Comparison of ENCODE assay signal across 21 cellular contexts in genomic region chr2:226581004-226581403, GRCh38.
DNase-seq lines count a peak whose midpoint lies in the region; ATAC-seq, FAIRE-seq and TF ChIP-seq lines count a peak whose summit lies in the region.
"Had no signal": no experiment of that assay in that cellular context is flagged by ENCODE, and none has a peak within 500 bp of the region (broad histone marks: within the 10 kb centered on the region; RNA-seq: fewer than 3 reads in every experiment).

No MANE protein-coding gene starts in this region.

- H3K27me3 ChIP-seq in SJCRH30 (no peaks in the 10 kb centered on the region), small intestine (ENCODE audit: control insufficient read depth in 2 of 2, insufficient read depth in 2 of 2, low read length in 2 of 2) (peaks cover 0 to 2% of the 10 kb centered on the region in 2 donors)
- H3K27me3 ChIP-seq: ovary had no signal

- intact Hi-C loops in left colon (cut with DNase I, micrococcal nuclease) = no loop called here
- intact Hi-C loops in activated CD8-positive, alpha-beta T cell treated with anti-CD3 and anti-CD28 coated beads for 36 hours (cut with micrococcal nuclease) = no loop called here

- peaks cover 25% of the 10 kb centered on the region for H3K36me3 Mint-ChIP-seq in HFFc6 (ENCODE audit: low read depth)
- no peaks in the 10 kb centered on the region for H3K36me3 Mint-ChIP-seq in activated CD8-positive, alpha-beta T cell treated with anti-CD3 and anti-CD28 coated beads for 36 hours (ENCODE audit: low read depth)
- H3K36me3 Mint-ChIP-seq in natural killer cell treated with Interleukin-12 subunit alpha and Interleukin-12 subunit beta and Interleukin-15 and Interleukin-18, amount 100 ng/mL, for 72 hours = no peaks in the 10 kb centered on the region

- H3K4me3 ChIP-seq in SJCRH30 = no peak overlapping the region
- no peak overlapping the region for H3K4me3 ChIP-seq in small intestine (ENCODE audit: low read depth in 1 of 2, low read length in 2 of 2)
- H3K4me3 ChIP-seq: ovary had no signal

- H3K4me3 Mint-ChIP-seq in HFFc6 = 0 out of 2 replicates have a peak overlapping the region, but pooled peaks have one; percentile 12
- no peak overlapping the region for H3K4me3 Mint-ChIP-seq in activated CD8-positive, alpha-beta T cell treated with anti-CD3 and anti-CD28 coated beads for 36 hours
- H3K4me3 Mint-ChIP-seq in natural killer cell treated with Interleukin-12 subunit alpha and Interleukin-12 subunit beta and Interleukin-15 and Interleukin-18, amount 100 ng/mL, for 72 hours = no peak overlapping the region
- H3K4me3 Mint-ChIP-seq: CD4-positive, alpha-beta T cell; dendritic cell treated with granulocyte-macrophage colony-stimulating factor and Interleukin-4, amounts not matched to agents 40 ng/mL and 50 ng/mL, for 4 days; nephron had no signal

- CTCF ChIA-PET in activated CD8-positive, alpha-beta T cell treated with anti-CD3 and anti-CD28 coated beads for 36 hours (lab: Charles Lee) = no interaction called here

- no peaks in the 10 kb centered on the region for H3K9me3 ChIP-seq in SJCRH30 (replicated peaks)
- H3K9me3 ChIP-seq in small intestine (ENCODE audit: control insufficient read depth, low read depth) = no peaks in the 10 kb centered on the region
- H3K9me3 ChIP-seq: ovary had no signal

- H3K27me3 Mint-ChIP-seq in HFFc6 (ENCODE audit: insufficient read depth) = no peaks in the 10 kb centered on the region
- H3K27me3 Mint-ChIP-seq in activated CD8-positive, alpha-beta T cell treated with anti-CD3 and anti-CD28 coated beads for 36 hours = peaks cover 28% of the 10 kb centered on the region
- H3K27me3 Mint-ChIP-seq in natural killer cell treated with Interleukin-12 subunit alpha and Interleukin-12 subunit beta and Interleukin-15 and Interleukin-18, amount 100 ng/mL, for 72 hours = peaks cover 0 to 12% of the 10 kb centered on the region in 2 donors
- H3K27me3 Mint-ChIP-seq: dendritic cell treated with granulocyte-macrophage colony-stimulating factor and Interleukin-4, amounts not matched to agents 40 ng/mL and 50 ng/mL, for 4 days had no signal

- POLR2A ChIA-PET in activated CD8-positive, alpha-beta T cell treated with anti-CD3 and anti-CD28 coated beads for 36 hours (lab: Charles Lee) = interaction anchor here (1.0 kb wide), 1 partner anchor 157 kb away, joined by 3 read pairs; no protein-coding TSS in a partner anchor

- peak; percentile 58 for ATAC-seq in left colon
- no peak for ATAC-seq in activated CD8-positive, alpha-beta T cell treated with anti-CD3 and anti-CD28 coated beads for 36 hours
- no peak for ATAC-seq in natural killer cell treated with Interleukin-12 subunit alpha and Interleukin-12 subunit beta and Interleukin-15 and Interleukin-18, amount 100 ng/mL, for 72 hours
- ATAC-seq: stimulated activated naive CD8-positive, alpha-beta T cell treated with anti-CD3 and anti-CD28 coated beads, Interleukin-15, Interleukin-2, amounts not matched to agents 100 U/mL and 50 U/mL, for 24 hours had no signal

- WGBS in small intestine, 3 donors = 56 to 58% (median 58%) methylated on average over 2 of the region's 2 CpGs

- peaks cover 14% of the 10 kb centered on the region for H3K4me1 ChIP-seq in SJCRH30
- peaks cover 1 to 4% of the 10 kb centered on the region in 2 donors for H3K4me1 ChIP-seq in small intestine (ENCODE audit: control insufficient read depth in 2 of 2, insufficient read depth in 1 of 2, low read depth in 1 of 2, low read length in 1 of 2)

- no peak for TF ChIP-seq CTCF in HFFc6 (IDR thresholded peaks at IDR 0.05)
- TF ChIP-seq CTCF in activated CD8-positive, alpha-beta T cell treated with anti-CD3 and anti-CD28 coated beads for 36 hours (IDR thresholded peaks at IDR 0.05) = no peak

- DNase-seq in HFFc6 = no peak
- peak; percentile 17 to 26 for DNase-seq in SJCRH30
- peak in 1 of 2 donors; percentile 56 for DNase-seq in left colon
- DNase-seq in small intestine = peak; percentile 21
- no peak for DNase-seq in activated CD8-positive, alpha-beta T cell treated with anti-CD3 and anti-CD28 coated beads for 36 hours
- DNase-seq in glomerular visceral epithelial cell (ENCODE audit: extremely low spot score) = no peak
- no peak for DNase-seq in natural killer cell treated with Interleukin-12 subunit alpha and Interleukin-12 subunit beta and Interleukin-15 and Interleukin-18, amount 100 ng/mL, for 72 hours (ENCODE audit: low spot score)
- DNase-seq: activated CD4-positive, alpha-beta T cell treated with anti-CD3 and anti-CD28 coated beads for 48 hours; activated naive CD4-positive, alpha-beta T cell treated with anti-CD3 and anti-CD28 coated beads, Interleukin-2, amount 50 U/mL, for 16 hours; caudate nucleus; CD4-positive, alpha-beta T cell; NCI-H187; NCI-H524 treated with DMSO at 0.1 percent for 48 hours; ovary; retina; RPMI8226; stimulated activated naive CD8-positive, alpha-beta T cell treated with anti-CD3 and anti-CD28 coated beads, Interleukin-15, Interleukin-2, amounts not matched to agents 100 U/mL and 50 U/mL, for 24 hours had no signal

- no peak for FAIRE-seq in small intestine (lab: Jason Lieb, UNC)

- peaks cover 15% of the 10 kb centered on the region for H3K9me3 Mint-ChIP-seq in HFFc6
- H3K9me3 Mint-ChIP-seq in activated CD8-positive, alpha-beta T cell treated with anti-CD3 and anti-CD28 coated beads for 36 hours = no peaks in the 10 kb centered on the region
- H3K9me3 Mint-ChIP-seq in natural killer cell treated with Interleukin-12 subunit alpha and Interleukin-12 subunit beta and Interleukin-15 and Interleukin-18, amount 100 ng/mL, for 72 hours = peaks cover 11% of the 10 kb centered on the region
- H3K9me3 Mint-ChIP-seq: CD4-positive, alpha-beta T cell; dendritic cell treated with granulocyte-macrophage colony-stimulating factor and Interleukin-4, amounts not matched to agents 40 ng/mL and 50 ng/mL, for 4 days had no signal

- peaks cover 76% of the 10 kb centered on the region for H3K4me1 Mint-ChIP-seq in HFFc6 (ENCODE audit: low read depth)
- H3K4me1 Mint-ChIP-seq in activated CD8-positive, alpha-beta T cell treated with anti-CD3 and anti-CD28 coated beads for 36 hours (ENCODE audit: low read depth) = no peaks in the 10 kb centered on the region
- no peaks in the 10 kb centered on the region for H3K4me1 Mint-ChIP-seq in natural killer cell treated with Interleukin-12 subunit alpha and Interleukin-12 subunit beta and Interleukin-15 and Interleukin-18, amount 100 ng/mL, for 72 hours (ENCODE audit: low read depth in 2 of 2)
- H3K4me1 Mint-ChIP-seq: nephron had no signal

- no peak overlapping the region for H3K27ac Mint-ChIP-seq in HFFc6
- H3K27ac Mint-ChIP-seq in activated CD8-positive, alpha-beta T cell treated with anti-CD3 and anti-CD28 coated beads for 36 hours = no peak overlapping the region
- no peak overlapping the region for H3K27ac Mint-ChIP-seq in natural killer cell treated with Interleukin-12 subunit alpha and Interleukin-12 subunit beta and Interleukin-15 and Interleukin-18, amount 100 ng/mL, for 72 hours
- H3K27ac Mint-ChIP-seq: CD4-positive, alpha-beta T cell; dendritic cell treated with granulocyte-macrophage colony-stimulating factor and Interleukin-4, amounts not matched to agents 40 ng/mL and 50 ng/mL, for 4 days; nephron had no signal

- H3K27ac ChIP-seq in SJCRH30 (no peak overlapping the region), small intestine (ENCODE audit: low read depth in 1 of 2, low read length in 1 of 2) (no peak overlapping the region)
- H3K27ac ChIP-seq: KMS-11, ovary, VCaP had no signal

- no peaks in the 10 kb centered on the region for H3K36me3 ChIP-seq in SJCRH30
- H3K36me3 ChIP-seq in small intestine (ENCODE audit: control insufficient read depth in 2 of 2, insufficient read depth in 2 of 2, low read length in 2 of 2) = no peaks in the 10 kb centered on the region
- H3K36me3 ChIP-seq: ovary had no signal

Comparison
In these comparisons a context has a peak if more than half of its experiments do, and no peak if none do; other contexts are left out.
1. DNase-seq: peak in SJCRH30 (2 of 2) and small intestine (single experiment); none in HFFc6 (single experiment), activated CD8-positive, alpha-beta T cell treated with anti-CD3 and anti-CD28 coated beads for 36 hours (single experiment), glomerular visceral epithelial cell (single experiment) and natural killer cell treated with Interleukin-12 subunit alpha and Interleukin-12 subunit beta and Interleukin-15 and Interleukin-18, amount 100 ng/mL, for 72 hours (single experiment).